In the genomic region with DNA sequence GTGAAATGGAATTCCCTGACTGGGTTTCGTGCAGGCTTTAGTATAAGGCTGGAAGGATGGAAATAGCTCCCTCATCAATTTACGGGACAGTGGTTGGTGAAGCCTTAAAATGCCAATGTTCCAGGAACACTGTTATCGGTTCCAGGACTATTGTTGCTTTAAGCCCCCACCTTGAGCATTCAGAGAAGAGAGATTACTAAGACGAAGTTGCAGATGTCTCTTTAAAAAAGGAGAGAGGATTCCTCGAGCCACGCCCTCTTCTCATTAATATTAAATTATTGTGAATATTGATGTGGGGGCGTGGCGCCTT, we compare ENCODE assay signal across 1 cellular context.
TF ChIP-seq lines count a peak whose summit lies in the region.

No MANE protein-coding gene starts in this region.

TF ChIP-seq in H1, 55 proteins besides CTCF, POLR2A, EP300 and RAD21:
- no peak for TF ChIP-seq SIRT6 (IDR thresholded peaks at IDR 0.05; ENCODE audit: low read length)
- TF ChIP-seq RBBP5 (IDR thresholded peaks at IDR 0.05; ENCODE audit: borderline replicate concordance, low read depth, low read length) = no peak
- no peak for TF ChIP-seq POU5F1 (IDR thresholded peaks at IDR 0.05; ENCODE audit: low read depth, low read length)
- 0 out of 2 replicates have a peak, but pooled peaks have one; percentile 8 for TF ChIP-seq SP1 (IDR thresholded peaks at IDR 0.05; ENCODE audit: low read depth, low read length)
- no peak for TF ChIP-seq FOSL1 (IDR thresholded peaks at IDR 0.05; ENCODE audit: insufficient read depth, low read depth, low read length)
- no peak for TF ChIP-seq CREB1 (IDR thresholded peaks at IDR 0.05)
